ENCODE assay signal across 20 cellular contexts in genomic region chr1:115118596-115118995, GRCh38.
"Had no signal": no experiment of that assay in that cellular context is flagged by ENCODE, and none has a peak within 500 bp of the region (broad histone marks: within the 10 kb centered on the region; RNA-seq: fewer than 3 reads in every experiment).

No MANE protein-coding gene starts in this region.

- H3K4me1 ChIP-seq: neural progenitor cell, stomach had no signal

- H3K27ac Mint-ChIP-seq: activated CD4-positive, alpha-beta T cell treated with anti-CD3 and anti-CD28 coated beads, Interleukin-2, amount 10 ng/mL, durations not matched to agents 24 days and 14 days; activated CD8-positive, alpha-beta T cell treated with anti-CD3 and anti-CD28 coated beads, Interleukin-2, amount 10 ng/mL, durations not matched to agents 7 days and 5 days; activated naive CD4-positive, alpha-beta T cell treated with anti-CD3 and anti-CD28 coated beads for 36 hours; naive B cell; neural progenitor cell; progenitor cell of endocrine pancreas; T-helper 2 cell treated with Interferon-gamma antibody and Interleukin-4, amounts not matched to agents 5 μg/mL and 100 μg/mL, for 36 hours had no signal

- H3K27ac ChIP-seq: brain microvascular endothelial cell, neural progenitor cell, stomach had no signal

- H3K36me3 ChIP-seq: brain microvascular endothelial cell, neural progenitor cell, stomach had no signal

- H2AFZ ChIP-seq: neural progenitor cell had no signal

- DNase-seq: activated CD4-positive, alpha-beta T cell treated with anti-CD3 and anti-CD28 coated beads, Interleukin-2, amount 10 ng/mL, durations not matched to agents 24 days and 14 days; activated CD4-positive, CD25-positive, alpha-beta regulatory T cell; activated CD8-positive, alpha-beta T cell treated with anti-CD3 and anti-CD28 coated beads, Interleukin-2, amount 10 ng/mL, durations not matched to agents 7 days and 5 days; activated naive CD4-positive, alpha-beta T cell treated with anti-CD3 and anti-CD28 coated beads for 36 hours; activated T-cell treated with anti-CD3 and anti-CD28 coated beads, Interleukin-2, amount 50 U/mL, for 4 hours; anterior cingulate cortex; brain microvascular endothelial cell; cortex of kidney; left cardiac atrium; mesenchymal stem cell; mucosa of descending colon; naive B cell; stimulated activated CD4-positive, alpha-beta T cell treated with anti-CD3 and anti-CD28 coated beads, Interleukin-12 subunit alpha, Interleukin-12 subunit beta, amount 100 ng/mL, for 4 hours; stimulated activated CD4-positive, alpha-beta T cell treated with anti-CD3 and anti-CD28 coated beads, Interleukin-1b, Interleukin-23, amount 100 ng/mL, for 48 hours; stomach had no signal

- ATAC-seq: activated CD8-positive, alpha-beta T cell treated with anti-CD3 and anti-CD28 coated beads, Interleukin-2, amount 10 ng/mL, durations not matched to agents 7 days and 5 days; activated T-cell treated with anti-CD3 and anti-CD28 coated beads, Interleukin-2, amount 50 U/mL, for 4 hours; esophagus mucosa; left cardiac atrium; mucosa of descending colon had no signal

- H3K4me2 ChIP-seq: neural progenitor cell had no signal

- H3K9ac ChIP-seq: neural progenitor cell had no signal

- H3K4me3 ChIP-seq: mucosa of descending colon, neural progenitor cell, stomach had no signal

- H3K27me3 Mint-ChIP-seq: progenitor cell of endocrine pancreas had no signal

- H3K4me1 Mint-ChIP-seq: activated CD4-positive, alpha-beta T cell treated with anti-CD3 and anti-CD28 coated beads, Interleukin-2, amount 10 ng/mL, durations not matched to agents 24 days and 14 days; central memory CD8-positive, alpha-beta T cell; naive B cell; neural progenitor cell had no signal

- H3K27me3 ChIP-seq: brain microvascular endothelial cell, neural progenitor cell had no signal

- H3K36me3 Mint-ChIP-seq: neural progenitor cell had no signal

- H3K4me3 Mint-ChIP-seq: activated CD4-positive, alpha-beta T cell treated with anti-CD3 and anti-CD28 coated beads, Interleukin-2, amount 10 ng/mL, durations not matched to agents 24 days and 14 days; activated CD8-positive, alpha-beta T cell treated with anti-CD3 and anti-CD28 coated beads, Interleukin-2, amount 10 ng/mL, durations not matched to agents 7 days and 5 days; activated naive CD4-positive, alpha-beta T cell treated with anti-CD3 and anti-CD28 coated beads for 36 hours; activated T-cell treated with anti-CD3 and anti-CD28 coated beads, Interleukin-2, amount 50 U/mL, for 4 hours; central memory CD8-positive, alpha-beta T cell; naive B cell; neural progenitor cell; T-helper 2 cell treated with Interferon-gamma antibody and Interleukin-4, amounts not matched to agents 5 μg/mL and 100 μg/mL, for 36 hours had no signal
